ENCODE assay signal across 32 cellular contexts in the genomic region with DNA sequence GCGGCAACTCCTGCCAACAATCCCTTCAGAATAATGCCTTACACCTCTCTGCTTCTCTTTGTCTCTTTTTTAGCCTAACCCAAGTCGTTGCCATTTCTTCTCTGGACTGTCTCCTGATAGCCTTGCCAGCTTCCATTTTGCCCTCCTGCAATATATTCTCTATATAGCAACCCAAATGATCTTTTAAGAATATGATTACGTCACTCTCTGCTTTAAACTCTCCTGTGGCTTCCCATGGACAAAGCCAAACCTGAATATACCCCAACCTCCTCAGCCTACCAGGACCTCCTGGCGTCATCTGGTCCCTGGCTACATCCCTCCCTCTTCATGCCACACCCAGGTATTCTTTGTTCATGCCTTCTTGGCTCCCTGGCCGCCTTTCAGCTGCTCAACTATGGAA.
"Had no signal": no experiment of that assay in that cellular context is flagged by ENCODE, and none has a peak within 500 bp of the region (broad histone marks: within the 10 kb centered on the region; RNA-seq: fewer than 3 reads in every experiment).

No MANE protein-coding gene starts in this region.

- H3K4me1 ChIP-seq: parathyroid adenoma, psoas muscle, spleen, suprapubic skin, testis, tibial artery, transverse colon, upper lobe of right lung, uterus had no signal

- H3K4me3 Mint-ChIP-seq: naive thymus-derived CD8-positive, alpha-beta T cell; natural killer cell treated with Interleukin-12 subunit alpha and Interleukin-12 subunit beta and Interleukin-15 and Interleukin-18, amount 100 ng/mL, for 72 hours; nephron progenitor cell; neural progenitor cell; stimulated activated memory B cell treated with anti-CD40 and anti-IgM and Interleukin-4, amounts not matched to agents 10 μg/mL and 1 μg/mL and 100 μg/mL, for 72 hours; stimulated activated naive CD8-positive, alpha-beta T cell treated with anti-CD3 and anti-CD28 coated beads, Interleukin-15, amount 100 ng/mL, for 72 hours; type B pancreatic cell had no signal

- ATAC-seq: naive thymus-derived CD8-positive, alpha-beta T cell; natural killer cell treated with Interleukin-12 subunit alpha and Interleukin-12 subunit beta and Interleukin-15 and Interleukin-18, amount 100 ng/mL, for 72 hours; psoas muscle; right cardiac atrium; sciatic nerve; stimulated activated memory B cell treated with anti-CD40 and anti-IgM and Interleukin-4, amounts not matched to agents 10 μg/mL and 1 μg/mL and 100 μg/mL, for 72 hours; stimulated activated naive CD8-positive, alpha-beta T cell treated with anti-CD3 and anti-CD28 coated beads, Interleukin-15, amount 100 ng/mL, for 72 hours; stimulated activated naive CD8-positive, alpha-beta T cell treated with anti-CD3 and anti-CD28 coated beads, Interleukin-15, Interleukin-2, amounts not matched to agents 100 U/mL and 50 U/mL, for 24 hours; upper lobe of right lung had no signal

- H2AFZ ChIP-seq: neural progenitor cell, parathyroid adenoma had no signal

- H3K27me3 ChIP-seq: neural progenitor cell, ovary, suprapubic skin, testis, tibial artery, transverse colon, upper lobe of right lung, uterus had no signal

- H3K4me1 Mint-ChIP-seq: naive thymus-derived CD8-positive, alpha-beta T cell; stimulated activated memory B cell treated with anti-CD40 and anti-IgM and Interleukin-4, amounts not matched to agents 10 μg/mL and 1 μg/mL and 100 μg/mL, for 72 hours had no signal

- H3K27ac Mint-ChIP-seq: naive thymus-derived CD8-positive, alpha-beta T cell; natural killer cell treated with Interleukin-12 subunit alpha and Interleukin-12 subunit beta and Interleukin-15 and Interleukin-18, amount 100 ng/mL, for 72 hours; nephron progenitor cell; neural progenitor cell; progenitor cell of endocrine pancreas; stimulated activated memory B cell treated with anti-CD40 and anti-IgM and Interleukin-4, amounts not matched to agents 10 μg/mL and 1 μg/mL and 100 μg/mL, for 72 hours; stimulated activated naive CD8-positive, alpha-beta T cell treated with anti-CD3 and anti-CD28 coated beads, Interleukin-15, amount 100 ng/mL, for 72 hours; type B pancreatic cell had no signal

- H3K9me3 ChIP-seq: ovary, psoas muscle, suprapubic skin, testis, transverse colon, upper lobe of right lung, uterus had no signal

- H3K36me3 ChIP-seq: neural progenitor cell, ovary, spleen, suprapubic skin, tibial artery, transverse colon, upper lobe of right lung, uterus had no signal

- DNase-seq: naive thymus-derived CD8-positive, alpha-beta T cell; nephron progenitor cell; occipital lobe; ovary; posterior cingulate gyrus; psoas muscle; right cardiac atrium; spleen; stimulated activated CD4-positive, alpha-beta T cell treated with anti-CD3 and anti-CD28 coated beads, Interleukin-12 subunit alpha, Interleukin-12 subunit beta, amount 100 ng/mL, for 4 hours; stimulated activated CD4-positive, alpha-beta T cell treated with anti-CD3 and anti-CD28 coated beads, Interleukin-1b, Interleukin-23, amount 100 ng/mL, for 48 hours; stimulated activated CD4-positive, alpha-beta T cell treated with anti-CD3 and anti-CD28 coated beads, Interleukin-4, amount 100 ng/mL, for 1 hour; stimulated activated CD4-positive, alpha-beta T cell treated with anti-CD3 and anti-CD28 coated beads, Interleukin-4, amount 100 ng/mL, for 4 hours; stimulated activated CD8-positive, alpha-beta memory T cell treated with anti-CD3 and anti-CD28 coated beads, Interleukin-4, amount 100 ng/mL, for 48 hours; stimulated activated naive CD4-positive, alpha-beta T cell; stimulated activated naive CD8-positive, alpha-beta T cell treated with anti-CD3 and anti-CD28 coated beads, Interleukin-15, amount 100 ng/mL, for 72 hours; stimulated activated naive CD8-positive, alpha-beta T cell treated with anti-CD3 and anti-CD28 coated beads, Interleukin-15, Interleukin-2, amounts not matched to agents 100 U/mL and 50 U/mL, for 24 hours; substantia nigra; testis; tibial artery; transverse colon; upper lobe of right lung; uterus had no signal

- H3K4me2 ChIP-seq: neural progenitor cell, smooth muscle cell had no signal

- H3K27ac ChIP-seq: neural progenitor cell, ovary, parathyroid adenoma, psoas muscle, skin epidermis, spleen, suprapubic skin, testis, tibial artery, transverse colon, upper lobe of right lung, uterus had no signal

- H3K9ac ChIP-seq: neural progenitor cell, parathyroid adenoma had no signal

- H3K4me3 ChIP-seq: neural progenitor cell, ovary, psoas muscle, skin epidermis, smooth muscle cell, spleen, suprapubic skin, testis, tibial artery, transverse colon, upper lobe of right lung, uterus had no signal

- H3K36me3 Mint-ChIP-seq: stimulated activated memory B cell treated with anti-CD40 and anti-IgM and Interleukin-4, amounts not matched to agents 10 μg/mL and 1 μg/mL and 100 μg/mL, for 72 hours had no signal

- H3K79me2 ChIP-seq: parathyroid adenoma had no signal
